Comparison of ENCODE assay signal across 8 cellular contexts in genomic region chr1:205121660-205122488, GRCh38. TPM values are rescaled to one million over a fixed set of nuclear protein-coding genes. Genes with fewer than 3 reads are reported as not detected.
DNase-seq lines count a peak whose midpoint lies in the region; ATAC-seq and TF ChIP-seq lines count a peak whose summit lies in the region.

RBBP5 (minus strand) TSS chr1:205121978; CDS start chr1:205121873, 105 bp downstream.

- H3F3A ChIP-seq in GM23338 (replicated peaks; ENCODE audit: low read depth): no peaks in the 10 kb centered on the region; the same call in 1 of the 2 replicates

- H4K20me1 ChIP-seq in GM23338 (replicated peaks; ENCODE audit: insufficient read depth): peaks cover 25% of the 10 kb centered on the region

- ATAC-seq in GM23338: peak; percentile 100
- peak; percentile 99 to 100 for ATAC-seq in natural killer cell treated with Interleukin-12 subunit alpha and Interleukin-12 subunit beta and Interleukin-15 and Interleukin-18, amount 100 ng/mL, for 72 hours

- peaks cover 8% of the 10 kb centered on the region; the same call in 2 of the 3 replicates for H3K36me3 Mint-ChIP-seq in GM23338 (ENCODE audit: low read depth)
- peaks cover 22% of the 10 kb centered on the region for H3K36me3 Mint-ChIP-seq in activated T-helper 2 cell treated with anti-CD3 and anti-CD28 coated beads, Interferon-gamma antibody, Interleukin-2, Interleukin-4, amounts not matched to agents 10 μg/mL and 5 μg/mL and 100 μg/mL, durations not matched to agents 14 hours and 24 hours and 36 hours (ENCODE audit: low read depth)
- peaks cover 13% of the 10 kb centered on the region for H3K36me3 Mint-ChIP-seq in natural killer cell treated with Interleukin-12 subunit alpha and Interleukin-12 subunit beta and Interleukin-15 and Interleukin-18, amount 100 ng/mL, for 72 hours
- peaks cover 17% of the 10 kb centered on the region for H3K36me3 Mint-ChIP-seq in stimulated activated naive CD8-positive, alpha-beta T cell treated with anti-CD3 and anti-CD28 coated beads, Interleukin-15, Interleukin-2, amounts not matched to agents 100 ng/mL and 50 ng/mL, for 24 hours (ENCODE audit: low read depth)

- CTCF ChIA-PET in RWPE1 (lab: Yijun Ruan, JAX): interaction anchor here (0.5 to 2.0 kb wide), 9 partner anchors 10 to 137 kb away, joined by 3 to 9 read pairs (median 5); no protein-coding TSS in a partner anchor

- H3K27ac Mint-ChIP-seq in GM23338: peak within 1 kb of the TSS; percentile 100
- H3K27ac Mint-ChIP-seq in activated T-helper 2 cell treated with anti-CD3 and anti-CD28 coated beads, Interferon-gamma antibody, Interleukin-2, Interleukin-4, amounts not matched to agents 10 μg/mL and 5 μg/mL and 100 μg/mL, durations not matched to agents 14 hours and 24 hours and 36 hours: peak within 1 kb of the TSS; percentile 99
- H3K27ac Mint-ChIP-seq in natural killer cell treated with Interleukin-12 subunit alpha and Interleukin-12 subunit beta and Interleukin-15 and Interleukin-18, amount 100 ng/mL, for 72 hours: peak within 1 kb of the TSS; percentile 99 to 100
- peak within 1 kb of the TSS; percentile 100 for H3K27ac Mint-ChIP-seq in stimulated activated naive CD8-positive, alpha-beta T cell treated with anti-CD3 and anti-CD28 coated beads, Interleukin-15, Interleukin-2, amounts not matched to agents 100 ng/mL and 50 ng/mL, for 24 hours

- no peaks in the 10 kb centered on the region for H3K36me3 ChIP-seq in GM23338 (ENCODE audit: insufficient read depth)

- H3K4me3 Mint-ChIP-seq in GM23338: peak within 1 kb of the TSS; percentile 99
- H3K4me3 Mint-ChIP-seq in activated T-helper 2 cell treated with anti-CD3 and anti-CD28 coated beads, Interferon-gamma antibody, Interleukin-2, Interleukin-4, amounts not matched to agents 10 μg/mL and 5 μg/mL and 100 μg/mL, durations not matched to agents 14 hours and 24 hours and 36 hours (ENCODE audit: low read depth): peak within 1 kb of the TSS; percentile 98
- peak within 1 kb of the TSS; percentile 100 for H3K4me3 Mint-ChIP-seq in natural killer cell treated with Interleukin-12 subunit alpha and Interleukin-12 subunit beta and Interleukin-15 and Interleukin-18, amount 100 ng/mL, for 72 hours
- peak within 1 kb of the TSS; percentile 95 for H3K4me3 Mint-ChIP-seq in stimulated activated naive CD8-positive, alpha-beta T cell treated with anti-CD3 and anti-CD28 coated beads, Interleukin-15, Interleukin-2, amounts not matched to agents 100 ng/mL and 50 ng/mL, for 24 hours

- H3K9me2 ChIP-seq in GM23338 (ENCODE audit: insufficient read depth): no peaks in the 10 kb centered on the region

- peak within 1 kb of the TSS; percentile 99 for H3K4me2 ChIP-seq in GM23338

- no peaks in the 10 kb centered on the region for H3K27me3 ChIP-seq in GM23338 (ENCODE audit: insufficient read depth)

- POLR2A ChIA-PET in RWPE1 (lab: Yijun Ruan, JAX; ENCODE audit: low non-redundant PET): interaction anchor here (0.6 to 1.9 kb wide), 7 partner anchors 12 to 132 kb away, joined by 3 to 8 read pairs (median 5); partner anchors contain the start of gene DSTYK

- H3K27ac ChIP-seq in GM23338 (ENCODE audit: low read depth): peak within 1 kb of the TSS; percentile 74
- H3K27ac ChIP-seq in RWPE1: peak within 1 kb of the TSS; percentile 83

- TF ChIP-seq CTCF in GM23338 (conservative IDR thresholded peaks at IDR 0.05; ENCODE audit: low read depth in 2 of 2): peak; percentile 62 to 85
- peak; percentile 92 for TF ChIP-seq CTCF in LNCAP (IDR thresholded peaks at IDR 0.05)
- peak; percentile 92 for TF ChIP-seq CTCF in RWPE1 (conservative IDR thresholded peaks at IDR 0.05; ENCODE audit: low read depth)

- H2AFZ ChIP-seq in GM23338: peak within 1 kb of the TSS; percentile 16

- H3K4me1 ChIP-seq in GM23338 (ENCODE audit: insufficient read depth): peaks cover 9% of the 10 kb centered on the region; the same call in 1 of the 2 replicates

- no peaks in the 10 kb centered on the region for H3K9me3 Mint-ChIP-seq in GM23338
- no peaks in the 10 kb centered on the region for H3K9me3 Mint-ChIP-seq in activated T-helper 2 cell treated with anti-CD3 and anti-CD28 coated beads, Interferon-gamma antibody, Interleukin-2, Interleukin-4, amounts not matched to agents 10 μg/mL and 5 μg/mL and 100 μg/mL, durations not matched to agents 14 hours and 24 hours and 36 hours
- no peaks in the 10 kb centered on the region for H3K9me3 Mint-ChIP-seq in natural killer cell treated with Interleukin-12 subunit alpha and Interleukin-12 subunit beta and Interleukin-15 and Interleukin-18, amount 100 ng/mL, for 72 hours
- H3K9me3 Mint-ChIP-seq in stimulated activated naive CD8-positive, alpha-beta T cell treated with anti-CD3 and anti-CD28 coated beads, Interleukin-15, Interleukin-2, amounts not matched to agents 100 ng/mL and 50 ng/mL, for 24 hours: no peaks in the 10 kb centered on the region

- peaks cover 4% of the 10 kb centered on the region for H3K27me3 Mint-ChIP-seq in GM23338 (ENCODE audit: insufficient read depth, low read depth, poor library complexity)
- no peaks in the 10 kb centered on the region for H3K27me3 Mint-ChIP-seq in activated T-helper 2 cell treated with anti-CD3 and anti-CD28 coated beads, Interferon-gamma antibody, Interleukin-2, Interleukin-4, amounts not matched to agents 10 μg/mL and 5 μg/mL and 100 μg/mL, durations not matched to agents 14 hours and 24 hours and 36 hours (ENCODE audit: low read depth)
- no peaks in the 10 kb centered on the region for H3K27me3 Mint-ChIP-seq in natural killer cell treated with Interleukin-12 subunit alpha and Interleukin-12 subunit beta and Interleukin-15 and Interleukin-18, amount 100 ng/mL, for 72 hours
- H3K27me3 Mint-ChIP-seq in stimulated activated naive CD8-positive, alpha-beta T cell treated with anti-CD3 and anti-CD28 coated beads, Interleukin-15, Interleukin-2, amounts not matched to agents 100 ng/mL and 50 ng/mL, for 24 hours: no peaks in the 10 kb centered on the region

- intact Hi-C loops in activated T-helper 2 cell treated with anti-CD3 and anti-CD28 coated beads, Interferon-gamma antibody, Interleukin-2, Interleukin-4, amounts not matched to agents 10 μg/mL and 5 μg/mL and 100 μg/mL, durations not matched to agents 14 hours and 24 hours and 36 hours (cut with micrococcal nuclease): loop anchor here (1.0 kb wide), 4 partner anchors 19 to 134 kb away; partner anchors contain the start of gene DSTYK

- peaks cover 12% of the 10 kb centered on the region for H3K4me1 Mint-ChIP-seq in GM23338
- H3K4me1 Mint-ChIP-seq in activated T-helper 2 cell treated with anti-CD3 and anti-CD28 coated beads, Interferon-gamma antibody, Interleukin-2, Interleukin-4, amounts not matched to agents 10 μg/mL and 5 μg/mL and 100 μg/mL, durations not matched to agents 14 hours and 24 hours and 36 hours (ENCODE audit: low read depth): peaks cover 35% of the 10 kb centered on the region
- H3K4me1 Mint-ChIP-seq in natural killer cell treated with Interleukin-12 subunit alpha and Interleukin-12 subunit beta and Interleukin-15 and Interleukin-18, amount 100 ng/mL, for 72 hours (ENCODE audit: low read depth in 2 of 2): peaks cover 34 to 40% of the 10 kb centered on the region in 2 donors
- peaks cover 46% of the 10 kb centered on the region for H3K4me1 Mint-ChIP-seq in stimulated activated naive CD8-positive, alpha-beta T cell treated with anti-CD3 and anti-CD28 coated beads, Interleukin-15, Interleukin-2, amounts not matched to agents 100 ng/mL and 50 ng/mL, for 24 hours (ENCODE audit: low read depth)

- H3K4me3 ChIP-seq in GM23338: peak within 1 kb of the TSS; percentile 91

- peaks cover 46% of the 10 kb centered on the region for H3K79me2 ChIP-seq in GM23338 (replicated peaks; ENCODE audit: insufficient read depth)

- DNase-seq in EL (peak; percentile 97), GM23338 (ENCODE audit: low spot score) (peak; percentile 98), RWPE1 (ENCODE audit: low spot score) (peak; percentile 98), fibroblast of peridontal ligament (ENCODE audit: extremely low read depth) (peak; percentile 99)
- DNase-seq in activated T-helper 2 cell treated with anti-CD3 and anti-CD28 coated beads, Interferon-gamma antibody, Interleukin-2, Interleukin-4, amounts not matched to agents 10 μg/mL and 5 μg/mL and 100 μg/mL, durations not matched to agents 14 hours and 24 hours and 36 hours (ENCODE audit: low spot score): peak; percentile 90
- DNase-seq in natural killer cell treated with Interleukin-12 subunit alpha and Interleukin-12 subunit beta and Interleukin-15 and Interleukin-18, amount 100 ng/mL, for 72 hours (ENCODE audit: low spot score): peak; percentile 95

TF ChIP-seq in GM23338, 12 proteins besides CTCF, POLR2A, EP300 and RAD21:
- TF ChIP-seq STAT1 (IDR thresholded peaks at IDR 0.05; ENCODE audit: unreplicated experiment) (no peak), NANOG (IDR thresholded peaks at IDR 0.05; ENCODE audit: borderline replicate concordance) (no peak), ZNF331 (CRISPR knock-in tag; IDR thresholded peaks at IDR 0.05; ENCODE audit: low read depth) (0 out of 2 replicates have a peak, but pooled peaks have one; percentile 27), POLR2AphosphoS5 (IDR thresholded peaks at IDR 0.05; ENCODE audit: low read depth) (peak; percentile 92), CREB1 (CRISPR knock-in tag; IDR thresholded peaks at IDR 0.05; ENCODE audit: low read depth) (peak; percentile 88)
- TF ChIP-seq, protein P1, sequence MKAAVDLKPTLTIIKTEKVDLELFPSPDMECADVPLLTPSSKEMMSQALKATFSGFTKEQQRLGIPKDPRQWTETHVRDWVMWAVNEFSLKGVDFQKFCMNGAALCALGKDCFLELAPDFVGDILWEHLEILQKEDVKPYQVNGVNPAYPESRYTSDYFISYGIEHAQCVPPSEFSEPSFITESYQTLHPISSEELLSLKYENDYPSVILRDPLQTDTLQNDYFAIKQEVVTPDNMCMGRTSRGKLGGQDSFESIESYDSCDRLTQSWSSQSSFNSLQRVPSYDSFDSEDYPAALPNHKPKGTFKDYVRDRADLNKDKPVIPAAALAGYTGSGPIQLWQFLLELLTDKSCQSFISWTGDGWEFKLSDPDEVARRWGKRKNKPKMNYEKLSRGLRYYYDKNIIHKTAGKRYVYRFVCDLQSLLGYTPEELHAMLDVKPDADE (IDR thresholded peaks at IDR 0.05): peak; percentile 69
TF ChIP-seq in GM23338: peak in this region for 4.

RNA-seq across cellular contexts. Expression of gene RBBP5, which starts in this region (rescaled TPM):
- total RNA-seq in GM23338 (2014; rRNA removed; shearing (Covaris generic)): 19.5 and 26.5 TPM in 2 replicates
- polyA plus RNA-seq in GM23338 (2016; fragmentation: Nextera tagmentation; extraction: Ambion mirVana): 12.1 and 14.1 TPM in 2 replicates
- 19.2 and 21.6 TPM in 2 replicates for total RNA-seq in activated T-helper 2 cell treated with anti-CD3 and anti-CD28 coated beads, Interferon-gamma antibody, Interleukin-2, Interleukin-4, amounts not matched to agents 10 μg/mL and 5 μg/mL and 100 μg/mL, durations not matched to agents 14 hours and 24 hours and 36 hours
- total RNA-seq in natural killer cell treated with Interleukin-12 subunit alpha and Interleukin-12 subunit beta and Interleukin-15 and Interleukin-18, amount 100 ng/mL, for 72 hours: 10 to 100 TPM; 23.8 to 24.7 TPM

Comparison
In these comparisons a context has a peak if more than half of its experiments do, and no peak if none do; other contexts are left out.
1. Peak in every context shown above with its lines: DNase-seq, ATAC-seq, H3K4me3 ChIP-seq and H3K27ac ChIP-seq.